In the genomic region with DNA sequence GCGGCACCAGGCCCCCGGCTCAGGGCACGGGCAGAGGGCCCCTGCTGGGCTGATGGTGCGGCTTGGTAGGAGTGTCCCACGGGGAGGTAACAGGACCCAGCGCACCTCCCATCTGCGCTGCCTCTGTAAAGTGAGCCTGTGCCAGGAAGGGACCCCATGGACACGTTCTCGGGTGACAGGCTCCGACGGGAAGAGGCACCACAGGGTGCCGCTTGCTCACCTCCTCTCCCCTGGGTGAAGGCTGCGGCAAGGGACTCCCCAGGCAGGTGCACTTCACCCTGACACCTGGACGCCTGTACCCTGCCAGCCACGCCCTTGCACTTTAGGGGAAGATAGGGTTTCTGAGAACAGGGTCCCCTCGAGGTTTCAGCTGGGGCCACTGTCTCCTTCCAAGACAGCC, we compare ENCODE assay signal across 26 cellular contexts. TPM values are rescaled to one million over a fixed set of nuclear protein-coding genes. Genes with fewer than 3 reads are reported as not detected.
A peak's percentile ranks its signal among the peaks of the same experiment; 100 is the strongest.
DNase-seq lines count a peak whose midpoint lies in the region; ATAC-seq and TF ChIP-seq lines count a peak whose summit lies in the region.
"Had no signal": no experiment of that assay in that cellular context is flagged by ENCODE, and none has a peak within 500 bp of the region (broad histone marks: within the 10 kb centered on the region; RNA-seq: fewer than 3 reads in every experiment).

No MANE protein-coding gene starts in this region.

- in situ Hi-C loops in IMR-90 (cut with MboI; ENCODE audit: low sequenced_read_pairs): no loop called here

- peak; percentile 20 for DNase-seq in COLO668 (lab: John Stamatoyannopoulos, UW; ENCODE audit: unreplicated experiment)
- no peak for DNase-seq in IMR-90
- DNase-seq in activated B cell treated with CpG ODN at 0.5 μM for 24 hours: no peak
- DNase-seq in naive thymus-derived CD4-positive, alpha-beta T cell: no peak
- DNase-seq in RPMI8226: no peak
- no peak for DNase-seq in lower leg skin (ENCODE audit: low spot score in 2 of 2)
- no peak for DNase-seq in putamen (ENCODE audit: low spot score)
- DNase-seq: anterior cingulate cortex; CD4-positive, alpha-beta T cell; cortex of kidney; GDM1; NCI-H1048; NCI-H774; Right ventricle myocardium superior; WERI-Rb-1 had no signal

- no peak overlapping the region for H2BK5ac ChIP-seq in IMR-90 (ENCODE audit: low read depth, low read length, poor library complexity, severe bottlenecking)

- CTCF ChIA-PET in IMR-90 (lab: Yijun Ruan, JAX): no interaction called here
- CTCF ChIA-PET in activated B cell treated with CpG ODN at 0.5 μM for 24 hours (lab: Charles Lee): no interaction called here
- CTCF ChIA-PET in naive thymus-derived CD4-positive, alpha-beta T cell (lab: Charles Lee): no interaction called here

- H2AK9ac ChIP-seq in IMR-90 (replicated peaks; ENCODE audit: low read depth, low read length, poor library complexity): no peak overlapping the region

- no peak overlapping the region for H4K5ac ChIP-seq in IMR-90 (ENCODE audit: low read depth, low read length)

- TF ChIP-seq RAD21 in IMR-90 (IDR thresholded peaks at IDR 0.05; ENCODE audit: low read length): no peak

- H2AK5ac ChIP-seq in IMR-90 (ENCODE audit: low read depth, low read length): 0 out of 2 replicates have a peak overlapping the region, but pooled peaks have one; percentile 62

- H2BK20ac ChIP-seq in IMR-90 (ENCODE audit: low read depth, low read length): no peak overlapping the region

- H3K79me1 ChIP-seq in IMR-90 (ENCODE audit: low read depth in 1 of 2, low read length in 2 of 2): no peaks in the 10 kb centered on the region; a peak in 2 of 4 replicates

- H3K18ac ChIP-seq in IMR-90 (ENCODE audit: low read depth, low read length): no peak overlapping the region

- ATAC-seq in IMR-90 (ENCODE audit: low read depth) (no peak), activated B cell treated with CpG ODN at 0.5 μM for 24 hours (ENCODE audit: low read depth) (peak; percentile 40), HG02571 (IDR thresholded peaks at IDR 0.05; ENCODE audit: unreplicated experiment) (no peak)
- ATAC-seq in naive thymus-derived CD4-positive, alpha-beta T cell: peak; percentile 10
- ATAC-seq: activated naive CD4-positive, alpha-beta T cell treated with anti-CD3 and anti-CD28 coated beads, Interleukin-2, amount 50 U/mL, for 72 hours; GM23338; left lobe of liver; right lobe of liver had no signal

- H3K23ac ChIP-seq in IMR-90 (ENCODE audit: low read depth, low read length): no peak overlapping the region

- H3K4ac ChIP-seq in IMR-90 (ENCODE audit: low read depth, low read length): no peak overlapping the region

- no peak overlapping the region for H3K56ac ChIP-seq in IMR-90 (ENCODE audit: extremely low read depth, insufficient read depth, low read length)

- H3K27ac ChIP-seq in IMR-90 (ENCODE audit: insufficient read depth, low read length): no peak overlapping the region
- no peak overlapping the region for H3K27ac ChIP-seq in naive thymus-derived CD4-positive, alpha-beta T cell (ENCODE audit: low read depth, low read length)
- H3K27ac ChIP-seq: cardiac muscle cell, esophagus muscularis mucosa, hepatocyte, HL-60, tibial nerve, WERI-Rb-1 had no signal

- BruUV-seq in IMR-90 (replicated peaks; lab: Mats Ljungman, UMichigan): no TSS peak

- intact Hi-C loops in IMR-90 (cut with micrococcal nuclease): no loop called here
- intact Hi-C loops in activated B cell treated with CpG ODN at 0.5 μM for 24 hours (cut with micrococcal nuclease): loop anchor here (5.0 kb wide), 1 partner anchor 38 kb away; no protein-coding TSS in a partner anchor
- intact Hi-C loops in naive thymus-derived CD4-positive, alpha-beta T cell (cut with micrococcal nuclease): no loop called here
- intact Hi-C loops in lower leg skin (cut with DNase I; ENCODE audit: low total_unique reads): no loop called here

- H3K4me3 ChIP-seq in IMR-90 (ENCODE audit: insufficient read depth, low read depth, low read length): no peak overlapping the region
- no peak overlapping the region for H3K4me3 ChIP-seq in naive thymus-derived CD4-positive, alpha-beta T cell (ENCODE audit: low read length)
- H3K4me3 ChIP-seq in lower leg skin (ENCODE audit: low read depth, poor library complexity, severe bottlenecking): no peak overlapping the region
- H3K4me3 ChIP-seq: cardiac muscle cell, esophagus muscularis mucosa, GM23338, hepatocyte, right lobe of liver, tibial nerve had no signal

- H4K20me1 ChIP-seq in IMR-90 (ENCODE audit: insufficient read depth, low read length): no peaks in the 10 kb centered on the region; the same call in 1 of the 2 replicates

- 60% methylated on average over 1 of the region's 16 CpGs; no CpG with 5 or more reads in 1 of the 2 experiments for WGBS in IMR-90 (ENCODE audit: extremely low coverage in 2 of 2, insufficient read length in 1 of 2), 2 experiments
- 70 to 85% methylated on average over 16 of the region's 16 CpGs for WGBS in lower leg skin, 2 donors

- peaks cover 5% of the 10 kb centered on the region for H3K27me3 Mint-ChIP-seq in activated B cell treated with CpG ODN at 0.5 μM for 24 hours
- peaks cover 0 to 14% (median 0%) of the 10 kb centered on the region in 5 donors for H3K27me3 Mint-ChIP-seq in naive thymus-derived CD4-positive, alpha-beta T cell
- H3K27me3 Mint-ChIP-seq: CD4-positive, alpha-beta T cell had no signal

- H3K27me3 ChIP-seq in IMR-90 (ENCODE audit: control insufficient read depth, insufficient read depth, low read length): no peaks in the 10 kb centered on the region
- no peaks in the 10 kb centered on the region for H3K27me3 ChIP-seq in naive thymus-derived CD4-positive, alpha-beta T cell (ENCODE audit: control insufficient read depth in 2 of 2, insufficient read depth in 2 of 2, low read length in 2 of 2)
- H3K27me3 ChIP-seq: cardiac muscle cell, hepatocyte, right lobe of liver, tibial nerve had no signal

- H3K9me3 ChIP-seq in IMR-90 (ENCODE audit: control insufficient read depth, insufficient read depth, low read length): no peaks in the 10 kb centered on the region
- H3K9me3 ChIP-seq in naive thymus-derived CD4-positive, alpha-beta T cell (ENCODE audit: control insufficient read depth in 2 of 3, low read length in 3 of 3): no peaks in the 10 kb centered on the region
- H3K9me3 ChIP-seq: esophagus muscularis mucosa, right lobe of liver had no signal

- POLR2A ChIA-PET in IMR-90 (lab: Charles Lee; ENCODE audit: unreplicated experiment) (no interaction called here), activated B cell treated with CpG ODN at 0.5 μM for 24 hours (lab: Charles Lee) (no interaction called here)
- POLR2A ChIA-PET in naive thymus-derived CD4-positive, alpha-beta T cell (lab: Charles Lee): no interaction called here

- no peak overlapping the region for H3K9ac ChIP-seq in IMR-90 (ENCODE audit: low read depth, low read length)

- H3K4me1 Mint-ChIP-seq in activated B cell treated with CpG ODN at 0.5 μM for 24 hours: peaks cover 25% of the 10 kb centered on the region
- H3K4me1 Mint-ChIP-seq in naive thymus-derived CD4-positive, alpha-beta T cell: no peaks in the 10 kb centered on the region

- H3K14ac ChIP-seq in IMR-90 (replicated peaks; ENCODE audit: low read depth, low read length): no peak overlapping the region

- 0 out of 2 replicates have a peak, but pooled peaks cover 3% of the 10 kb centered on the region for H3K36me3 ChIP-seq in IMR-90 (ENCODE audit: control insufficient read depth, insufficient read depth, low read length)
- no peaks in the 10 kb centered on the region for H3K36me3 ChIP-seq in naive thymus-derived CD4-positive, alpha-beta T cell (ENCODE audit: control insufficient read depth in 2 of 3, insufficient read depth in 3 of 3, low read length in 3 of 3)
- H3K36me3 ChIP-seq: cardiac muscle cell, esophagus muscularis mucosa, right lobe of liver, tibial nerve, WERI-Rb-1 had no signal

- H4K8ac ChIP-seq in IMR-90 (ENCODE audit: low read depth in 2 of 2, low read length in 2 of 2): no peak overlapping the region

- H2BK120ac ChIP-seq in IMR-90 (ENCODE audit: low read depth, low read length): no peak overlapping the region

- H3K9me1 ChIP-seq in IMR-90 (ENCODE audit: insufficient read depth, low read length): no peaks in the 10 kb centered on the region

- no peak overlapping the region for H4K91ac ChIP-seq in IMR-90 (ENCODE audit: insufficient read depth, low read depth, low read length)

- H2AFZ ChIP-seq in IMR-90 (replicated peaks; ENCODE audit: low read length, poor library complexity): no peak overlapping the region
- H2AFZ ChIP-seq: GM23338, hepatocyte had no signal

- H2BK15ac ChIP-seq in IMR-90 (ENCODE audit: low read depth, low read length): no peak overlapping the region

- dilution Hi-C loops in IMR-90 (cut with HindIII; ENCODE audit: low sequenced_read_pairs, unreplicated experiment): no loop called here

- TF ChIP-seq POLR2A in IMR-90 (IDR thresholded peaks at IDR 0.05; ENCODE audit: low read depth, low read length) (no peak), lower leg skin (IDR thresholded peaks at IDR 0.05) (no peak)

- no peaks in the 10 kb centered on the region for H3K36me3 Mint-ChIP-seq in activated B cell treated with CpG ODN at 0.5 μM for 24 hours (ENCODE audit: low read depth)
- H3K36me3 Mint-ChIP-seq in naive thymus-derived CD4-positive, alpha-beta T cell: no peaks in the 10 kb centered on the region
- H3K36me3 Mint-ChIP-seq: activated naive CD4-positive, alpha-beta T cell treated with anti-CD3 and anti-CD28 coated beads, Interleukin-2, amount 50 U/mL, for 72 hours had no signal

- peaks cover 10% of the 10 kb centered on the region for H3K4me1 ChIP-seq in IMR-90 (ENCODE audit: control insufficient read depth, insufficient read depth, low read length)
- no peaks in the 10 kb centered on the region for H3K4me1 ChIP-seq in naive thymus-derived CD4-positive, alpha-beta T cell (ENCODE audit: control insufficient read depth in 2 of 2, insufficient read depth in 2 of 2, low read length in 2 of 2)

- H3K27ac Mint-ChIP-seq in activated B cell treated with CpG ODN at 0.5 μM for 24 hours: no peak overlapping the region
- H3K27ac Mint-ChIP-seq in naive thymus-derived CD4-positive, alpha-beta T cell: no peak overlapping the region
- H3K27ac Mint-ChIP-seq: activated naive CD4-positive, alpha-beta T cell treated with anti-CD3 and anti-CD28 coated beads, Interleukin-2, amount 50 U/mL, for 72 hours; activated T-helper 2 cell treated with anti-CD3 and anti-CD28 coated beads, Interferon-gamma antibody, Interleukin-2, Interleukin-4, amounts not matched to agents 10 μg/mL and 5 μg/mL and 100 μg/mL, durations not matched to agents 14 hours and 24 hours and 36 hours; CD4-positive, alpha-beta T cell; GM23338 had no signal

- H3K4me3 Mint-ChIP-seq in activated B cell treated with CpG ODN at 0.5 μM for 24 hours: no peak overlapping the region
- no peak overlapping the region for H3K4me3 Mint-ChIP-seq in naive thymus-derived CD4-positive, alpha-beta T cell
- H3K4me3 Mint-ChIP-seq: CD4-positive, alpha-beta T cell; GM23338 had no signal

- H3K9me3 Mint-ChIP-seq in activated B cell treated with CpG ODN at 0.5 μM for 24 hours: peaks cover 5% of the 10 kb centered on the region
- H3K9me3 Mint-ChIP-seq in naive thymus-derived CD4-positive, alpha-beta T cell: peaks cover 0 to 3% (median 0%) of the 10 kb centered on the region in 11 donors
- H3K9me3 Mint-ChIP-seq: activated naive CD4-positive, alpha-beta T cell treated with anti-CD3 and anti-CD28 coated beads, Interleukin-2, amount 50 U/mL, for 72 hours; activated T-helper 2 cell treated with anti-CD3 and anti-CD28 coated beads, Interferon-gamma antibody, Interleukin-2, Interleukin-4, amounts not matched to agents 10 μg/mL and 5 μg/mL and 100 μg/mL, durations not matched to agents 14 hours and 24 hours and 36 hours; CD4-positive, alpha-beta T cell had no signal

- no peak for TF ChIP-seq CTCF in IMR-90 (conservative IDR thresholded peaks at IDR 0.05; ENCODE audit: low read depth, low read length)
- no peak for TF ChIP-seq CTCF in activated B cell treated with CpG ODN at 0.5 μM for 24 hours (IDR thresholded peaks at IDR 0.05)
- no peak for TF ChIP-seq CTCF in lower leg skin (IDR thresholded peaks at IDR 0.05)

- H3K4me2 ChIP-seq in IMR-90 (ENCODE audit: low read depth, low read length): no peak overlapping the region
- H3K4me2 ChIP-seq: GM23338, hepatocyte had no signal

RNA-seq across cellular contexts. Expression of a gene that starts 48.1 kb away (rescaled TPM):
- total RNA-seq in IMR-90 (2012; rRNA removed) (0.83 and 1.6 TPM in 2 replicates), activated B cell treated with CpG ODN at 0.5 μM for 24 hours (0.24 and 0.56 TPM in 2 replicates), lower leg skin (10 to 100 TPM in 2 of 4 donors, 1 to 10 TPM in 2; 1.1 to 16.7 (median 9.0) TPM)
- 2.2 and 2.8 TPM in 2 replicates for polyA plus RNA-seq in IMR-90 (2012; rRNA removed)
- 0.53 and 1.1 TPM in 2 replicates for polyA plus RNA-seq in IMR-90 (2012; cell fraction: cytosol; rRNA removed)
- 7.0 and 7.7 TPM in 2 replicates for polyA plus RNA-seq in IMR-90 (2012; cell fraction: nucleus; rRNA removed; ENCODE audit: low replicate concordance)
- under 1 TPM in 2 of 5 experiments, not detected in 3; 0.29 to 0.72 TPM for total RNA-seq in naive thymus-derived CD4-positive, alpha-beta T cell
- not detected for polyA plus RNA-seq in naive thymus-derived CD4-positive, alpha-beta T cell
- total RNA-seq: activated naive CD4-positive, alpha-beta T cell treated with anti-CD3 and anti-CD28 coated beads, Interleukin-2, amount 50 U/mL, for 72 hours; activated T-helper 2 cell treated with anti-CD3 and anti-CD28 coated beads, Interferon-gamma antibody, Interleukin-2, Interleukin-4, amounts not matched to agents 10 μg/mL and 5 μg/mL and 100 μg/mL, durations not matched to agents 14 hours and 24 hours and 36 hours; CD4-positive, alpha-beta T cell had no signal
- polyA plus RNA-seq: cardiac muscle cell had no signal

Comparison
In these comparisons a context has a peak if more than half of its experiments do, and no peak if none do; other contexts are left out.
1. ATAC-seq: peak in activated B cell treated with CpG ODN at 0.5 μM for 24 hours (single experiment) and naive thymus-derived CD4-positive, alpha-beta T cell (single experiment); none in IMR-90 (single experiment) and HG02571 (single experiment).